8 cellular contexts compared by ENCODE assay signal in the genomic region with DNA sequence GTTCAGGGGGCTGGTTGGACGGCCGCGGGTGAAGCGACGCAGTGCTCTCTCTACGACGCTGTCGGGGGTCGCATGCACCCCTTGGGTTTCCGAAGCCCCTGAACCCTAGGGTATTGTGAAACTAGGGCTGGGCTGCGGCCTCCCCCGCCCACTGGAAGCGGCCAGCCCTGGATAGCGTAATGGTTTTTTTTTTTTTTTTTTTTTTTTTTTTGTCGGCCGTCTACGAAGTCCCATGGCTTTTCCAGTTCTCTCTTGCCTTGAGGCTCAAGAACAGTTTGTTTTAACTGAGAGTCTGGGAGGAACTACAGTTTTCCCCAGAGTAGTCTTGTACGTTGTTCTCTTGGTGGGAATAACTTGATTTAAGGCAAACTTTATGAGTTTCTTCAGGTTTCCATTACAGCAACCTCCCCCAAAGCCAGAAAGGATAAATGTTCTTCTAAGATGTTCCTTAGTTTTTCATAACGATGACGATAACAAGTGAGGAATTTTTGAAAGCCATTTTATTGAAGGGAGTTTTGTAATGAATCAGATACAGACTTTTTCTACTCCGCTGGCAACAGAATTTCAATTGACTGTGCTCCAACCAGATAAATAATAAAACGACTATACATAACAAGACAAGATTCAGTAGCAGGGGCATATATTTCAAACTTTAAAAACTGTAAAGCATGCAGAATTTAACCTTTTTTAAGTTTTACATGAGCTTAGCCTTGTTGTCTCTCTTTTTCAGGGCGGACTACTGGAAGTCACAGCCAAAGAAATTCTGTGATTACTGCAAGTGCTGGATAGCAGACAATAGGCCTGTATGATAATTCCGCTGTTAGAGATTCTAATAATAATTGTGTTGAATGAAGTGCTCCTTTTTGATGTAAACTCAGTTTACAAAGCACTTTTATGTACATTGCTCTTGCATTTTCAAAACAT. TPM values are rescaled to one million over a fixed set of nuclear protein-coding genes. Genes with fewer than 3 reads are reported as not detected.
DNase-seq lines count a peak whose midpoint lies in the region; ATAC-seq and TF ChIP-seq lines count a peak whose summit lies in the region.

No MANE protein-coding gene starts in this region.

- peaks cover 38% of the 10 kb centered on the region for H3K36me3 ChIP-seq in A673 (ENCODE audit: insufficient read depth, low read length, poor library complexity, severe bottlenecking)
- H3K36me3 ChIP-seq in subcutaneous abdominal adipose tissue (ENCODE audit: control insufficient read depth in 5 of 5, insufficient read depth in 5 of 5, low read length in 5 of 5) = peaks cover 6 to 18% (median 16%) of the 10 kb centered on the region in 5 donors

- ATAC-seq in GM18502 (IDR thresholded peaks at IDR 0.05; ENCODE audit: poor library complexity, unreplicated experiment) (peak; percentile 39), HG02938 (IDR thresholded peaks at IDR 0.05; ENCODE audit: unreplicated experiment) (peak; percentile 27)

- CTCF ChIA-PET in A673 (lab: Charles Lee) = no interaction called here

- TSS peak; percentile 62 for BruUV-seq in A673 (replicated peaks; lab: Mats Ljungman, UMichigan)

- no peak for TF ChIP-seq CTCF in A673 (conservative IDR thresholded peaks at IDR 0.05; ENCODE audit: low read depth, low read length)

- H3K9ac ChIP-seq in subcutaneous abdominal adipose tissue (ENCODE audit: low read length in 5 of 5) = peak overlapping the region; percentile 78 to 99 (median 96)

- H3K27ac ChIP-seq in A673 (ENCODE audit: low read depth, low read length, poor library complexity, severe bottlenecking) = peak overlapping the region; percentile 97
- peak overlapping the region; percentile 99 for H3K27ac ChIP-seq in caudate nucleus (ENCODE audit: low read depth, low read length)
- peak overlapping the region; percentile 99 for H3K27ac ChIP-seq in subcutaneous abdominal adipose tissue (ENCODE audit: low read depth, low read length)

- peak overlapping the region; percentile 83 for H3K4me3 ChIP-seq in A673 (ENCODE audit: low read depth, low read length, poor library complexity, severe bottlenecking)
- peak overlapping the region; percentile 79 to 96 (median 91) for H3K4me3 ChIP-seq in subcutaneous abdominal adipose tissue (ENCODE audit: low read depth in 1 of 5, low read length in 5 of 5)

- intact Hi-C loops in A673 (cut with micrococcal nuclease; ENCODE audit: unreplicated experiment) = loop anchor here (2.0 to 5.0 kb wide), 3 partner anchors 70 to 160 kb away; partner anchors contain the start of gene KBTBD6

- no peaks in the 10 kb centered on the region for H3K9me3 ChIP-seq in A673 (ENCODE audit: low read depth, low read length, poor library complexity, severe bottlenecking)
- H3K9me3 ChIP-seq in subcutaneous abdominal adipose tissue (ENCODE audit: control insufficient read depth in 5 of 5, low read length in 5 of 5) = no peaks in the 10 kb centered on the region

- peaks cover 16% of the 10 kb centered on the region for H3K4me1 ChIP-seq in A673 (ENCODE audit: insufficient read depth, low read length, poor library complexity, severe bottlenecking)
- peaks cover 0 to 65% (median 56%) of the 10 kb centered on the region in 5 donors for H3K4me1 ChIP-seq in subcutaneous abdominal adipose tissue (ENCODE audit: control insufficient read depth in 5 of 5, insufficient read depth in 5 of 5, low read length in 5 of 5)

- peak; percentile 49 for DNase-seq in A673 (ENCODE audit: low spot score)
- DNase-seq in NOMO-1 (lab: John Stamatoyannopoulos, UW; ENCODE audit: unreplicated experiment in 2 of 2) = peak; percentile 75 to 87
- peak in 3 of 61 donors; percentile 26 to 58 (median 53) for DNase-seq in caudate nucleus (lab: John Stamatoyannopoulos, UW)
- peak; percentile 81 for DNase-seq in kidney glomerular epithelial cell (lab: John Stamatoyannopoulos, UW)
- DNase-seq in NCI-H187 (lab: John Stamatoyannopoulos, UW) = no peak

- POLR2A ChIA-PET in A673 (lab: Charles Lee; ENCODE audit: low non-redundant PET) = no interaction called here

- H3K27me3 ChIP-seq in A673 (replicated peaks; ENCODE audit: insufficient read depth, low read depth, low read length, poor library complexity) (no peaks in the 10 kb centered on the region), subcutaneous abdominal adipose tissue (ENCODE audit: control insufficient read depth in 5 of 5, insufficient read depth in 4 of 5, low read length in 5 of 5) (no peaks in the 10 kb centered on the region)

RNA-seq across cellular contexts. Expression of gene WBP4, which starts 0.9 kb away (rescaled TPM):
- total RNA-seq in A673 (2021) = 11.9 and 12.5 TPM in 2 replicates

RNA-seq across cellular contexts. Expression of gene ELF1, which starts 43.1 kb away (rescaled TPM):
- total RNA-seq in A673 (2021) = 29.1 and 31.5 TPM in 2 replicates

Comparison
In these comparisons a context has a peak if more than half of its experiments do, and no peak if none do; other contexts are left out.
1. DNase-seq: peak in A673 (single experiment), NOMO-1 (2 of 2) and kidney glomerular epithelial cell (single experiment); none in NCI-H187 (0 of 2).
2. Peak in every context shown above with its lines, with median percentiles within 50 percentile points of each other: H3K27ac ChIP-seq.